Comparison of ENCODE assay signal across 11 cellular contexts in genomic region chr1:10646347-10646861, GRCh38.
DNase-seq lines count a peak whose midpoint lies in the region; ATAC-seq, FAIRE-seq and TF ChIP-seq lines count a peak whose summit lies in the region.
"Had no signal": no experiment of that assay in that cellular context is flagged by ENCODE, and none has a peak within 500 bp of the region (broad histone marks: within the 10 kb centered on the region; RNA-seq: fewer than 3 reads in every experiment).

No MANE protein-coding gene starts in this region.

- no peaks in the 10 kb centered on the region for H3K36me3 ChIP-seq in SJCRH30
- H3K36me3 ChIP-seq in small intestine (ENCODE audit: control insufficient read depth in 2 of 2, insufficient read depth in 2 of 2, low read length in 2 of 2), result peaks cover 12 to 42% of the 10 kb centered on the region in 2 donors
- H3K36me3 ChIP-seq in WERI-Rb-1, result peaks cover 80% of the 10 kb centered on the region

- TF ChIP-seq CTCF in foreskin keratinocyte (conservative IDR thresholded peaks at IDR 0.05), result peak; percentile 4
- TF ChIP-seq CTCF in WERI-Rb-1 (IDR thresholded peaks at IDR 0.05; ENCODE audit: low read depth, low read length), result no peak

- ATAC-seq in foreskin keratinocyte, result peak; percentile 81
- no peak for ATAC-seq in activated T-cell treated with anti-CD3 and anti-CD28 coated beads, Interleukin-2, amount 50 U/mL, for 4 hours
- ATAC-seq: lower lobe of right lung had no signal

- H3K4me3 ChIP-seq in SJCRH30 (no peak overlapping the region), small intestine (ENCODE audit: low read depth in 1 of 2, low read length in 2 of 2) (no peak overlapping the region), WERI-Rb-1 (ENCODE audit: low read depth, low read length) (no peak overlapping the region)
- H3K4me3 ChIP-seq: lower lobe of right lung had no signal

- no peak for FAIRE-seq in small intestine (lab: Jason Lieb, UNC)
- FAIRE-seq: A204.1 had no signal

- no peaks in the 10 kb centered on the region for H3K4me1 Mint-ChIP-seq in activated T-cell treated with anti-CD3 and anti-CD28 coated beads, Interleukin-2, amount 50 U/mL, for 4 hours (ENCODE audit: low read depth)

- no peak overlapping the region for H3K4me3 Mint-ChIP-seq in activated T-cell treated with anti-CD3 and anti-CD28 coated beads, Interleukin-2, amount 50 U/mL, for 4 hours

- H3K36me3 Mint-ChIP-seq in activated T-cell treated with anti-CD3 and anti-CD28 coated beads, Interleukin-2, amount 50 U/mL, for 4 hours (ENCODE audit: insufficient read depth), result no peaks in the 10 kb centered on the region

- no peaks in the 10 kb centered on the region for H3K9me3 Mint-ChIP-seq in activated T-cell treated with anti-CD3 and anti-CD28 coated beads, Interleukin-2, amount 50 U/mL, for 4 hours

- DNase-seq in DMS 273 (lab: John Stamatoyannopoulos, UW; ENCODE audit: unreplicated experiment) (peak; percentile 63), DMS 273 treated with DMSO at 0.1 percent for 48 hours (lab: John Stamatoyannopoulos, UW) (no peak), SJCRH30 (peak; percentile 37 to 52), foreskin keratinocyte (peak; percentile 66 to 79), small intestine (peak; percentile 76), WERI-Rb-1 (no peak)
- DNase-seq in activated T-cell treated with anti-CD3 and anti-CD28 coated beads, Interleukin-2, amount 50 U/mL, for 4 hours, result no peak
- no peak for DNase-seq in activated T-cell treated with anti-CD3 and anti-CD28 coated beads, Interleukin-2, amount 50 U/mL, for 1 hour
- DNase-seq: activated CD4-positive, alpha-beta T cell treated with anti-CD3 and anti-CD28 coated beads for 48 hours; lower lobe of right lung had no signal

- H3K27me3 ChIP-seq in SJCRH30 (no peaks in the 10 kb centered on the region), foreskin keratinocyte (no peaks in the 10 kb centered on the region), small intestine (ENCODE audit: control insufficient read depth in 2 of 2, insufficient read depth in 2 of 2, low read length in 2 of 2) (no peaks in the 10 kb centered on the region), WERI-Rb-1 (ENCODE audit: insufficient read depth, low read depth, severe bottlenecking) (no peaks in the 10 kb centered on the region)

- H3K4me1 ChIP-seq in SJCRH30 (no peaks in the 10 kb centered on the region), foreskin keratinocyte (peaks cover 7% of the 10 kb centered on the region), small intestine (ENCODE audit: control insufficient read depth in 2 of 2, insufficient read depth in 1 of 2, low read depth in 1 of 2, low read length in 1 of 2) (no peaks in the 10 kb centered on the region)

- H3K9me3 ChIP-seq in SJCRH30 (replicated peaks), result no peaks in the 10 kb centered on the region
- no peaks in the 10 kb centered on the region for H3K9me3 ChIP-seq in small intestine (ENCODE audit: control insufficient read depth, low read depth)
- no peaks in the 10 kb centered on the region for H3K9me3 ChIP-seq in WERI-Rb-1 (ENCODE audit: severe bottlenecking)
- H3K9me3 ChIP-seq: lower lobe of right lung had no signal

- no peak overlapping the region for H3K27ac ChIP-seq in SJCRH30
- H3K27ac ChIP-seq in foreskin keratinocyte, result no peak overlapping the region
- H3K27ac ChIP-seq in small intestine (ENCODE audit: low read depth in 1 of 2, low read length in 1 of 2), result no peak overlapping the region
- no peak overlapping the region for H3K27ac ChIP-seq in WERI-Rb-1
- H3K27ac ChIP-seq: lower lobe of right lung had no signal

- WGBS in small intestine, 3 donors, result 43 to 72% (median 59%) methylated on average over 10 to 12 of the region's 12 CpGs

- H3K27me3 Mint-ChIP-seq in activated T-cell treated with anti-CD3 and anti-CD28 coated beads, Interleukin-2, amount 50 U/mL, for 4 hours (ENCODE audit: low read depth), result no peaks in the 10 kb centered on the region

Comparison
In these comparisons a context has a peak if more than half of its experiments do, and no peak if none do; other contexts are left out.
1. DNase-seq: peak in DMS 273 (single experiment), SJCRH30 (2 of 2), foreskin keratinocyte (2 of 2) and small intestine (single experiment); none in DMS 273 treated with DMSO at 0.1 percent for 48 hours (single experiment), activated T-cell treated with anti-CD3 and anti-CD28 coated beads, Interleukin-2, amount 50 U/mL, for 4 hours (single experiment), activated T-cell treated with anti-CD3 and anti-CD28 coated beads, Interleukin-2, amount 50 U/mL, for 1 hour (single experiment) and WERI-Rb-1 (single experiment).